12 cellular contexts compared by ENCODE assay signal in genomic region chrX:53321943-53322497, GRCh38. TPM values are rescaled to one million over a fixed set of nuclear protein-coding genes. Genes with fewer than 3 reads are reported as not detected.
A peak's percentile ranks its signal among the peaks of the same experiment; 100 is the strongest.
DNase-seq lines count a peak whose midpoint lies in the region; ATAC-seq and TF ChIP-seq lines count a peak whose summit lies in the region.
"Had no signal": no experiment of that assay in that cellular context is flagged by ENCODE, and none has a peak within 500 bp of the region (broad histone marks: within the 10 kb centered on the region; RNA-seq: fewer than 3 reads in every experiment).

No MANE protein-coding gene starts in this region.

- H3K4me3 ChIP-seq in endodermal cell (ENCODE audit: low read length) = no peak overlapping the region
- H3K4me3 ChIP-seq: body of pancreas had no signal

- no peak overlapping the region for H3K9ac ChIP-seq in endodermal cell (ENCODE audit: extremely low read depth, low read length, poor library complexity, severe bottlenecking)

- no peaks in the 10 kb centered on the region for H3K9me3 ChIP-seq in endodermal cell (ENCODE audit: control insufficient read depth, low read length)
- H3K9me3 ChIP-seq: body of pancreas, transverse colon had no signal

- 75% methylated on average over 5 of the region's 6 CpGs; no CpG with 5 or more reads in 1 of the 2 experiments for WGBS in endodermal cell (ENCODE audit: insufficient coverage in 1 of 2, insufficient read length in 1 of 2), 2 experiments

- H3K36me3 ChIP-seq in endodermal cell (ENCODE audit: control insufficient read depth, insufficient read depth, low read length) = no peaks in the 10 kb centered on the region
- H3K36me3 ChIP-seq: transverse colon had no signal

- H3K27ac ChIP-seq in endodermal cell (ENCODE audit: low read depth, low read length) = no peak overlapping the region
- H3K27ac ChIP-seq: body of pancreas, transverse colon had no signal

- peaks cover 57% of the 10 kb centered on the region for H3K27me3 ChIP-seq in endodermal cell (ENCODE audit: control insufficient read depth, insufficient read depth, low read length, poor library complexity, severe bottlenecking)
- H3K27me3 ChIP-seq: body of pancreas had no signal

- no peak overlapping the region for H3K27ac Mint-ChIP-seq in activated CD4-positive, alpha-beta T cell treated with anti-CD3 and anti-CD28 coated beads, Interleukin-2, amount 10 ng/mL, durations not matched to agents 24 days and 14 days
- H3K27ac Mint-ChIP-seq in IgD-negative memory B cell (peak overlapping the region in 1 of 3 donors; percentile 20), endodermal cell (no peak overlapping the region), osteocyte (ENCODE audit: unreplicated experiment) (no peak overlapping the region)

- ATAC-seq in HG03457 (IDR thresholded peaks at IDR 0.05; ENCODE audit: unreplicated experiment) (no peak), HG03521 (IDR thresholded peaks at IDR 0.05; ENCODE audit: unreplicated experiment) (no peak)

- intact Hi-C loops in activated CD4-positive, alpha-beta T cell treated with anti-CD3 and anti-CD28 coated beads, Interleukin-2, amount 10 ng/mL, durations not matched to agents 24 days and 14 days (cut with micrococcal nuclease) = loop anchor here (10.0 kb wide), 1 partner anchor 53 kb away; no protein-coding TSS in a partner anchor

- H3K4me3 Mint-ChIP-seq in activated CD4-positive, alpha-beta T cell treated with anti-CD3 and anti-CD28 coated beads, Interleukin-2, amount 10 ng/mL, durations not matched to agents 24 days and 14 days = peak overlapping the region; percentile 58
- peak overlapping the region; percentile 29 to 69 (median 42) for H3K4me3 Mint-ChIP-seq in IgD-negative memory B cell
- H3K4me3 Mint-ChIP-seq in endodermal cell = peak overlapping the region; percentile 51
- peak overlapping the region; percentile 57 for H3K4me3 Mint-ChIP-seq in osteocyte (ENCODE audit: unreplicated experiment)

- H3K27me3 Mint-ChIP-seq in activated CD4-positive, alpha-beta T cell treated with anti-CD3 and anti-CD28 coated beads, Interleukin-2, amount 10 ng/mL, durations not matched to agents 24 days and 14 days = peaks cover 66% of the 10 kb centered on the region
- peaks cover 46% of the 10 kb centered on the region for H3K27me3 Mint-ChIP-seq in IgD-negative memory B cell
- peaks cover 55% of the 10 kb centered on the region for H3K27me3 Mint-ChIP-seq in endodermal cell (ENCODE audit: insufficient read depth)
- peaks cover 40% of the 10 kb centered on the region for H3K27me3 Mint-ChIP-seq in osteocyte (ENCODE audit: unreplicated experiment)

- no peaks in the 10 kb centered on the region for H3K9me3 Mint-ChIP-seq in activated CD4-positive, alpha-beta T cell treated with anti-CD3 and anti-CD28 coated beads, Interleukin-2, amount 10 ng/mL, durations not matched to agents 24 days and 14 days
- H3K9me3 Mint-ChIP-seq in IgD-negative memory B cell = peaks cover 0 to 7% (median 7%) of the 10 kb centered on the region in 3 donors
- peaks cover 58% of the 10 kb centered on the region for H3K9me3 Mint-ChIP-seq in endodermal cell
- H3K9me3 Mint-ChIP-seq in osteocyte (ENCODE audit: unreplicated experiment) = peaks cover 12% of the 10 kb centered on the region

- H3K4me1 ChIP-seq in endodermal cell (ENCODE audit: control insufficient read depth, insufficient read depth, low read length) = no peaks in the 10 kb centered on the region

- no peak for DNase-seq in activated CD4-positive, alpha-beta T cell treated with anti-CD3 and anti-CD28 coated beads, Interleukin-2, amount 10 ng/mL, durations not matched to agents 24 days and 14 days
- no peak for DNase-seq in activated CD4-positive, alpha-beta T cell treated with anti-CD3 and anti-CD28 coated beads, Interleukin-2, amount 50 U/mL, for 48 hours
- DNase-seq in endodermal cell = no peak
- DNase-seq in osteocyte (ENCODE audit: extremely low spot score, unreplicated experiment) = no peak
- no peak for DNase-seq in stimulated activated CD4-positive, alpha-beta T cell treated with anti-CD3 and anti-CD28 coated beads, Interleukin-1b, Interleukin-23, amount 100 ng/mL, for 48 hours
- DNase-seq: NCI-H524 treated with DMSO at 0.1 percent for 48 hours, T-helper 9 cell, transverse colon had no signal

- H3K4me1 Mint-ChIP-seq in activated CD4-positive, alpha-beta T cell treated with anti-CD3 and anti-CD28 coated beads, Interleukin-2, amount 10 ng/mL, durations not matched to agents 24 days and 14 days = peaks cover 13% of the 10 kb centered on the region
- H3K4me1 Mint-ChIP-seq in IgD-negative memory B cell (peaks cover 8 to 18% (median 16%) of the 10 kb centered on the region in 3 donors), endodermal cell (peaks cover 14% of the 10 kb centered on the region), osteocyte (ENCODE audit: unreplicated experiment) (peaks cover 12% of the 10 kb centered on the region)

- no peaks in the 10 kb centered on the region for H3K36me3 Mint-ChIP-seq in activated CD4-positive, alpha-beta T cell treated with anti-CD3 and anti-CD28 coated beads, Interleukin-2, amount 10 ng/mL, durations not matched to agents 24 days and 14 days (ENCODE audit: low read depth)
- peaks cover 4% of the 10 kb centered on the region for H3K36me3 Mint-ChIP-seq in IgD-negative memory B cell
- no peaks in the 10 kb centered on the region for H3K36me3 Mint-ChIP-seq in endodermal cell (ENCODE audit: low read depth)
- no peaks in the 10 kb centered on the region for H3K36me3 Mint-ChIP-seq in osteocyte (ENCODE audit: unreplicated experiment)

- TF ChIP-seq CTCF in endodermal cell (conservative IDR thresholded peaks at IDR 0.05) (no peak), osteocyte (IDR thresholded peaks at IDR 0.05) (no peak)

RNA-seq across cellular contexts. Expression of gene IQSEC2, which starts 40.6 kb away (rescaled TPM):
- total RNA-seq in activated CD4-positive, alpha-beta T cell treated with anti-CD3 and anti-CD28 coated beads, Interleukin-2, amount 10 ng/mL, durations not matched to agents 24 days and 14 days = 0.37 and 0.64 TPM in 2 replicates
- polyA plus RNA-seq in IgD-negative memory B cell = not detected
- total RNA-seq in endodermal cell (10 to 100 TPM; 14.7 to 18.2 TPM), osteocyte (8.1 and 8.8 TPM in 2 replicates)
- polyA plus RNA-seq in endodermal cell (2013, experiment 1 of 2) = 7.8 TPM
- polyA plus RNA-seq in endodermal cell (2013, experiment 2 of 2) = 8.6 TPM
